Comparison of ENCODE assay signal across 1 cellular context in genomic region chr2:62195421-62196277, GRCh38.
TF ChIP-seq lines count a peak whose summit lies in the region.

Gene B3GNT2, plus strand, starts transcription at chr2:62196115. Its CDS starts 26,106 bp downstream, at chr2:62222221.

TF ChIP-seq in GM12878, 131 proteins besides CTCF, POLR2A, EP300 and RAD21 (continued from another document):
- TF ChIP-seq ZBTB4 (CRISPR knock-in tag; IDR thresholded peaks at IDR 0.05) (no peak), IKZF2 (IDR thresholded peaks at IDR 0.05) (peak; percentile 60 to 73), TAF1 (IDR thresholded peaks at IDR 0.05; ENCODE audit: borderline replicate concordance, low read depth, low read length) (peak; percentile 94)
TF ChIP-seq in GM12878: peak in this region for 38.
